In genomic region chr17:78960945-78961344, GRCh38 we compare ENCODE assay signal across 1 cellular context.
A peak's percentile ranks its signal among the peaks of the same experiment; 100 is the strongest.
TF ChIP-seq lines count a peak whose summit lies in the region.

No MANE protein-coding gene starts in this region.

TF ChIP-seq in K562, 482 proteins besides CTCF, POLR2A, EP300 and RAD21:
- TF ChIP-seq ZNF449 (CRISPR knock-in tag; IDR thresholded peaks at IDR 0.05) (no peak), CC2D1A (IDR thresholded peaks at IDR 0.05) (no peak), CEBPB (tag; IDR thresholded peaks at IDR 0.05) (peak; percentile 28; the same call in 1 of the 2 replicates), SP2 (IDR thresholded peaks at IDR 0.05; ENCODE audit: extremely low read depth, low read depth, low read length, poor library complexity, severe bottlenecking) (no peak), RBM15 (IDR thresholded peaks at IDR 0.05; ENCODE audit: insufficient read depth, low read length) (no peak), CHD4 (IDR thresholded peaks at IDR 0.05; ENCODE audit: insufficient read depth, insufficient replicate concordance, low read depth, low read length, poor library complexity, severe bottlenecking) (no peak)
